In the genomic region with DNA sequence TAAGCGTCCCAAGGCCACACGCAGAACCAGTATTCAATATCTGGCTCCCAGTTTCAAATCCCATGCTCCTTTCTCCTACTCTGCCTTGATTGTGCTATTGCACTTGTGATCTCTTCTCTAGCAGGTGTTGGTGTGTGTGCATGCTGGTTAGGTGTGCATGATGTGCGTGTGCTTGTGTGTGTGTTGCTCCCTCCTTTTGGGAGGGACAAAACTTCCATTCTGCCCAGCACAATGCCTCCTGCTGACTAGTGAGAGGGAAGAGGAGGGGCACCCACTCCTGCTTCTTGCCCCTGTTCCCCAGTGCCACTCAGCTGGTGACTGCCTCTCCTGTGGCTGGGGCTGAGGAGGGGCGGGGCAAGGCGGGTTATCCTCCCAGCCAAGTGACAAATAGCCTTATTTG, we compare ENCODE assay signal across 21 cellular contexts.
"Had no signal": no experiment of that assay in that cellular context is flagged by ENCODE, and none has a peak within 500 bp of the region (broad histone marks: within the 10 kb centered on the region; RNA-seq: fewer than 3 reads in every experiment).

No MANE protein-coding gene starts in this region.

- DNase-seq: cortex of kidney; dorsolateral prefrontal cortex; effector CD8-positive, alpha-beta T cell; heart left ventricle; hippocampal formation; kidney glomerular epithelial cell; mesendoderm; naive thymus-derived CD4-positive, alpha-beta T cell; nephron progenitor cell; sigmoid colon; stimulated activated CD4-positive, alpha-beta T cell treated with anti-CD3 and anti-CD28 coated beads, Interleukin-2, amount 100 ng/mL, for 24 hours; stimulated activated CD4-positive, alpha-beta T cell treated with anti-CD3 and anti-CD28 coated beads, Interleukin-4, amount 100 ng/mL, for 4 hours; stimulated activated naive B cell treated with anti-CD40 and anti-IgM and Interleukin-4, amounts not matched to agents 10 μg/mL and 1 μg/mL and 100 μg/mL, for 72 hours; stimulated activated naive CD8-positive, alpha-beta T cell treated with anti-CD3 and anti-CD28 coated beads, Interleukin-15, amount 100 ng/mL, for 72 hours; trophoblast cell had no signal

- FAIRE-seq: frontal cortex, islet of Langerhans had no signal

- H3K9me3 ChIP-seq: heart left ventricle, neutrophil, sigmoid colon, thoracic aorta had no signal

- H3K36me3 ChIP-seq: heart left ventricle, neutrophil, sigmoid colon, thoracic aorta had no signal

- H3K4me3 Mint-ChIP-seq: naive thymus-derived CD4-positive, alpha-beta T cell; nephron progenitor cell; stimulated activated naive B cell treated with anti-CD40 and anti-IgM and Interleukin-4, amounts not matched to agents 10 μg/mL and 1 μg/mL and 100 μg/mL, for 72 hours; stimulated activated naive CD8-positive, alpha-beta T cell treated with anti-CD3 and anti-CD28 coated beads, Interleukin-15, amount 100 ng/mL, for 72 hours had no signal

- H3K36me3 Mint-ChIP-seq: stimulated activated naive B cell treated with anti-CD40 and anti-IgM and Interleukin-4, amounts not matched to agents 10 μg/mL and 1 μg/mL and 100 μg/mL, for 72 hours had no signal

- ATAC-seq: esophagus mucosa; heart left ventricle; naive thymus-derived CD4-positive, alpha-beta T cell; stimulated activated naive B cell treated with anti-CD40 and anti-IgM and Interleukin-4, amounts not matched to agents 10 μg/mL and 1 μg/mL and 100 μg/mL, for 72 hours; stimulated activated naive CD8-positive, alpha-beta T cell treated with anti-CD3 and anti-CD28 coated beads, Interleukin-15, amount 100 ng/mL, for 72 hours had no signal

- H3K4me1 ChIP-seq: sigmoid colon had no signal

- H3K27ac Mint-ChIP-seq: naive thymus-derived CD4-positive, alpha-beta T cell; nephron progenitor cell; stimulated activated naive B cell treated with anti-CD40 and anti-IgM and Interleukin-4, amounts not matched to agents 10 μg/mL and 1 μg/mL and 100 μg/mL, for 72 hours had no signal

- H3K4me3 ChIP-seq: dorsolateral prefrontal cortex, heart left ventricle, sigmoid colon, skin epidermis, thoracic aorta had no signal

- H3K9me3 Mint-ChIP-seq: nephron progenitor cell; stimulated activated naive B cell treated with anti-CD40 and anti-IgM and Interleukin-4, amounts not matched to agents 10 μg/mL and 1 μg/mL and 100 μg/mL, for 72 hours; stimulated activated naive CD8-positive, alpha-beta T cell treated with anti-CD3 and anti-CD28 coated beads, Interleukin-15, amount 100 ng/mL, for 72 hours had no signal

- H3K27ac ChIP-seq: dorsolateral prefrontal cortex, heart left ventricle, neutrophil, sigmoid colon, thoracic aorta had no signal
